8 cellular contexts compared by ENCODE assay signal in genomic region chr2:205925373-205926337, GRCh38.
DNase-seq lines count a peak whose midpoint lies in the region; ATAC-seq and TF ChIP-seq lines count a peak whose summit lies in the region.

No MANE protein-coding gene starts in this region.

- H3K36me3 Mint-ChIP-seq in neural progenitor cell: no peaks in the 10 kb centered on the region

- intact Hi-C loops in PC-9 (cut with micrococcal nuclease; ENCODE audit: unreplicated experiment): loop anchor here (2.0 to 10.0 kb wide), 4 partner anchors 159 to 1778 kb away; partner anchors contain the start of gene NRP2

- H3F3A ChIP-seq in PC-9 (ENCODE audit: insufficient read depth, low read depth) (no peaks in the 10 kb centered on the region), neural progenitor cell (ENCODE audit: low read depth) (no peaks in the 10 kb centered on the region)

- no TSS peak for BruUV-seq in PC-9 (replicated peaks; lab: Mats Ljungman, UMichigan)

- H3K27me3 Mint-ChIP-seq in neural progenitor cell (ENCODE audit: insufficient read depth, low read depth): peaks cover 13% of the 10 kb centered on the region

- H3K36me3 ChIP-seq in PC-9 (ENCODE audit: low read depth): no peaks in the 10 kb centered on the region
- no peaks in the 10 kb centered on the region for H3K36me3 ChIP-seq in neural progenitor cell

- CTCF ChIA-PET in PC-9 (lab: Charles Lee): interaction anchor here (0.6 to 0.7 kb wide), 3 partner anchors 53 to 250 kb away, joined by 3 to 4 read pairs (median 3); no protein-coding TSS in a partner anchor

- peaks cover 12% of the 10 kb centered on the region for H3K27me3 ChIP-seq in PC-9 (ENCODE audit: insufficient read depth, low read depth)
- peaks cover 32% of the 10 kb centered on the region for H3K27me3 ChIP-seq in neural progenitor cell

- no peaks in the 10 kb centered on the region for H3K9me3 ChIP-seq in PC-9 (ENCODE audit: insufficient read depth, low read depth)
- H3K9me3 ChIP-seq in neural progenitor cell (ENCODE audit: low read depth): no peaks in the 10 kb centered on the region

- POLR2A ChIA-PET in PC-9 (lab: Charles Lee; ENCODE audit: unreplicated experiment): interaction anchor here (0.6 kb wide), 1 partner anchor 895 kb away, joined by 3 read pairs; no protein-coding TSS in a partner anchor

- TF ChIP-seq CTCF in PC-9 (conservative IDR thresholded peaks at IDR 0.05) (peak; percentile 90), neural progenitor cell (IDR thresholded peaks at IDR 0.05) (peak; percentile 93)

- H3K27ac ChIP-seq in PC-9: no peak overlapping the region
- H3K27ac ChIP-seq in neural progenitor cell: no peak overlapping the region

- H3K27ac Mint-ChIP-seq in neural progenitor cell: peak overlapping the region; percentile 31

- H3K4me3 ChIP-seq in PC-9 (peak overlapping the region; percentile 43; the same call in 1 of the 2 replicates), neural progenitor cell (peak overlapping the region; percentile 30)

- H3K4me2 ChIP-seq in PC-9 (peak overlapping the region; percentile 79), neural progenitor cell (peak overlapping the region; percentile 71)

- no peaks in the 10 kb centered on the region for H4K20me1 ChIP-seq in PC-9 (ENCODE audit: insufficient read depth)
- no peaks in the 10 kb centered on the region for H4K20me1 ChIP-seq in neural progenitor cell (ENCODE audit: low read depth)

- peak; percentile 52 for DNase-seq in COLO829 (ENCODE audit: low spot score)
- peak in 1 of 2 experiments; percentile 50 for DNase-seq in PC-9
- DNase-seq in activated T-helper 1 cell treated with anti-CD3 and anti-CD28 coated beads, Interleukin-2, amount 50 U/mL, for 16 hours (ENCODE audit: low read depth in 1 of 2, low spot score in 1 of 2): peak; percentile 42 to 48
- DNase-seq in fibroblast of the conjunctiva (ENCODE audit: low read depth): peak; percentile 42
- peak; percentile 87 for DNase-seq in neural progenitor cell (ENCODE audit: low spot score)
- DNase-seq in stromal cell of bone marrow (ENCODE audit: low read depth): peak; percentile 28

- peak overlapping the region; percentile 65 for H3K4me3 Mint-ChIP-seq in neural progenitor cell

- H3K4me1 ChIP-seq in PC-9 (replicated peaks; ENCODE audit: insufficient read depth) (0 out of 2 replicates have a peak, but pooled peaks cover 4% of the 10 kb centered on the region), neural progenitor cell (no peaks in the 10 kb centered on the region)

- H3K79me2 ChIP-seq in PC-9 (ENCODE audit: low read depth): no peaks in the 10 kb centered on the region
- H3K79me2 ChIP-seq in neural progenitor cell (ENCODE audit: low read depth): no peaks in the 10 kb centered on the region

- no peaks in the 10 kb centered on the region for H3K9me2 ChIP-seq in PC-9 (ENCODE audit: insufficient read depth)

- H3K9me3 Mint-ChIP-seq in neural progenitor cell: no peaks in the 10 kb centered on the region

- H2AFZ ChIP-seq in PC-9 (peak overlapping the region; percentile 81), neural progenitor cell (replicated peaks) (peak overlapping the region; percentile 90)

- peaks cover 38% of the 10 kb centered on the region for H3K4me1 Mint-ChIP-seq in neural progenitor cell

- H3K9ac ChIP-seq in neural progenitor cell: no peak overlapping the region

- peak; percentile 97 for ATAC-seq in GM19463 (IDR thresholded peaks at IDR 0.05; ENCODE audit: unreplicated experiment)
- peak; percentile 74 for ATAC-seq in HG03565 (IDR thresholded peaks at IDR 0.05; ENCODE audit: unreplicated experiment)
